In genomic region chr5:138543730-138544104, GRCh38 we compare ENCODE assay signal across 8 cellular contexts. TPM values are rescaled to one million over a fixed set of nuclear protein-coding genes. Genes with fewer than 3 reads are reported as not detected.
A peak's percentile ranks its signal among the peaks of the same experiment; 100 is the strongest.
DNase-seq lines count a peak whose midpoint lies in the region; ATAC-seq and TF ChIP-seq lines count a peak whose summit lies in the region.

No MANE protein-coding gene starts in this region.

- ATAC-seq in HG02763 (IDR thresholded peaks at IDR 0.05; ENCODE audit: unreplicated experiment) = peak; percentile 30
- ATAC-seq in T-cell (replicated peaks in 1 of 4) = peak; percentile 53 to 62 (median 56)
- peak; percentile 67 to 72 (median 69) for ATAC-seq in psoas muscle

- WGBS in psoas muscle, 3 donors = 0 to 1% (median 0%) methylated on average over 12 of the region's 12 CpGs

- H3K9me3 Mint-ChIP-seq in activated naive CD4-positive, alpha-beta T cell treated with anti-CD3 and anti-CD28 coated beads, Interleukin-2, amount 50 U/mL, for 24 hours = no peaks in the 10 kb centered on the region
- no peaks in the 10 kb centered on the region for H3K9me3 Mint-ChIP-seq in T-cell

- DNase-seq in activated naive CD4-positive, alpha-beta T cell (lab: John Stamatoyannopoulos, UW) = no peak
- DNase-seq in T-cell (no peak), germinal center (ENCODE audit: low spot score) (peak; percentile 71), psoas muscle (no peak), DMS153 (lab: John Stamatoyannopoulos, UW) (no peak), NCI-H1436 treated with DMSO at 0.1 percent for 48 hours (lab: John Stamatoyannopoulos, UW) (no peak)

- no peaks in the 10 kb centered on the region for H3K36me3 ChIP-seq in psoas muscle (ENCODE audit: insufficient read depth in 1 of 2, low read depth in 1 of 2)

- H3K9me3 ChIP-seq in psoas muscle = no peaks in the 10 kb centered on the region

- peak overlapping the region; percentile 100 for H3K27ac Mint-ChIP-seq in activated naive CD4-positive, alpha-beta T cell treated with anti-CD3 and anti-CD28 coated beads, Interleukin-2, amount 50 U/mL, for 24 hours
- H3K27ac Mint-ChIP-seq in T-cell = peak overlapping the region; percentile 100

- CTCF ChIA-PET in T-cell (lab: Charles Lee) = interaction anchor here (0.6 to 2.4 kb wide), 11 partner anchors 9 to 191 kb away, joined by 3 to 11 read pairs (median 4); partner anchors contain the start of genes HSPA9 (in 1 of the 2) and KDM3B (in 1 of the 2)

- POLR2A ChIA-PET in T-cell (lab: Charles Lee) = interaction anchor here (0.5 to 3.8 kb wide), 19 partner anchors 9 to 1167 kb away, joined by 3 to 32 read pairs (median 4); partner anchors contain the start of genes CDC25C (in 1 of the 2), EGR1 (in 1 of the 2), HSPA9 (in 1 of the 2) and PAIP2 (in 1 of the 2)

- peaks cover 16% of the 10 kb centered on the region for H3K36me3 Mint-ChIP-seq in activated naive CD4-positive, alpha-beta T cell treated with anti-CD3 and anti-CD28 coated beads, Interleukin-2, amount 50 U/mL, for 24 hours
- peaks cover 3% of the 10 kb centered on the region for H3K36me3 Mint-ChIP-seq in T-cell

- H3K27me3 Mint-ChIP-seq in activated naive CD4-positive, alpha-beta T cell treated with anti-CD3 and anti-CD28 coated beads, Interleukin-2, amount 50 U/mL, for 24 hours = no peaks in the 10 kb centered on the region
- no peaks in the 10 kb centered on the region for H3K27me3 Mint-ChIP-seq in T-cell

- peaks cover 78% of the 10 kb centered on the region for H3K4me1 Mint-ChIP-seq in activated naive CD4-positive, alpha-beta T cell treated with anti-CD3 and anti-CD28 coated beads, Interleukin-2, amount 50 U/mL, for 24 hours
- H3K4me1 Mint-ChIP-seq in T-cell = peaks cover 77 to 85% (median 81%) of the 10 kb centered on the region in 3 donors

- H3K27me3 ChIP-seq in psoas muscle (ENCODE audit: insufficient read depth in 3 of 3, low read length in 2 of 3) = no peaks in the 10 kb centered on the region

- no peak for TF ChIP-seq CTCF in psoas muscle (IDR thresholded peaks at IDR 0.05)

- peaks cover 60% of the 10 kb centered on the region for H3K4me1 ChIP-seq in psoas muscle

- H3K4me3 ChIP-seq in psoas muscle = peak overlapping the region; percentile 96

- intact Hi-C loops in psoas muscle (cut with DNase I) = no loop called here

- peak overlapping the region; percentile 100 for H3K4me3 Mint-ChIP-seq in activated naive CD4-positive, alpha-beta T cell treated with anti-CD3 and anti-CD28 coated beads, Interleukin-2, amount 50 U/mL, for 24 hours
- peak overlapping the region; percentile 94 to 100 (median 100) for H3K4me3 Mint-ChIP-seq in T-cell

- peak overlapping the region; percentile 99 for H3K27ac ChIP-seq in psoas muscle

RNA-seq across cellular contexts. Expression of gene ETF1, which starts 0.7 kb away (rescaled TPM):
- total RNA-seq in T-cell (100 to 1,000 TPM in 1 of 5 donors, 10 to 100 TPM in 4; 40.1 to 115 (median 43.2) TPM), psoas muscle (100 to 1,000 TPM in 3 of 4 donors, 10 to 100 TPM in 1; 84.2 to 174 (median 150) TPM)
- 100 to 1,000 TPM in 2 of 3 donors, 10 to 100 TPM in 1; 72.3 to 212 (median 157) TPM for polyA plus RNA-seq in psoas muscle

RNA-seq across cellular contexts. Expression of gene HSPA9, which starts 31.5 kb away (rescaled TPM):
- total RNA-seq in T-cell = 100 to 1,000 TPM; 148 to 299 (median 162) TPM
- total RNA-seq in psoas muscle = 100 to 1,000 TPM; 321 to 498 (median 441) TPM
- 100 to 1,000 TPM; 289 to 718 (median 626) TPM for polyA plus RNA-seq in psoas muscle
